1 cellular context compared by ENCODE assay signal in the genomic region with DNA sequence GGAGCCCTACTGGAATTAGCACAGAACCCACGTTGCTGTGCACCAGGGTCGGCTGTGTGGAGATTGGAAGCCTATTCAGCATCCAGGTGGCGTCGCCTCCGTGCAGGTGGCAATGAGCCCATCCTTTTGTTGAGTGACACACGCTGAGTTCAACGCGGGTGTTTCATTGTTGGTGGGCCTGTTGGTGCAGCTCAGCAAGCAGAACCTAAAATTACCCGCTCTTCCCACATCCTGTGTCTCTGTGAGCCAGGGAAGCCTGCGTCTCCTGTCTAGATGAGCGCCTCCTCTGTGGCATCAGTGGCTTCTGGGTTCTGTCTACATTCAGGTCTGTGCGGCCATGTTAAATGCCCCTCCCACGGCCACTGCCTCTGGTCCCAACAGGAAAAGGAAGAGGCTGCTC.
TF ChIP-seq lines count a peak whose summit lies in the region.

No MANE protein-coding gene starts in this region.

TF ChIP-seq in H1, 55 proteins besides CTCF, POLR2A, EP300 and RAD21:
- no peak for TF ChIP-seq CHD2 (IDR thresholded peaks at IDR 0.05; ENCODE audit: low read length)
- no peak for TF ChIP-seq TAF7 (optimal IDR thresholded peaks at IDR 0.05; ENCODE audit: borderline replicate concordance, low read depth, low read length)
- TF ChIP-seq MAFK (IDR thresholded peaks at IDR 0.05; ENCODE audit: low read depth, low read length): no peak
- no peak for TF ChIP-seq RFX5 (IDR thresholded peaks at IDR 0.05; ENCODE audit: borderline replicate concordance, low read depth, low read length)
- TF ChIP-seq EZH2 (IDR thresholded peaks at IDR 0.05; ENCODE audit: low read depth, low read length, severe bottlenecking): no peak
- TF ChIP-seq GTF2F1 (IDR thresholded peaks at IDR 0.05; ENCODE audit: borderline replicate concordance, low read depth, low read length): no peak
- no peak for TF ChIP-seq KDM5A (IDR thresholded peaks at IDR 0.05; ENCODE audit: low read length)
- TF ChIP-seq SIX5 (IDR thresholded peaks at IDR 0.05; ENCODE audit: low read depth, low read length): no peak
- no peak for TF ChIP-seq HDAC2 (IDR thresholded peaks at IDR 0.05; ENCODE audit: borderline replicate concordance in 1 of 2, low read depth in 2 of 2, low read length in 2 of 2)
- no peak for TF ChIP-seq SAP30 (IDR thresholded peaks at IDR 0.05; ENCODE audit: insufficient read depth, insufficient replicate concordance, low read length)
- TF ChIP-seq BRCA1 (IDR thresholded peaks at IDR 0.05; ENCODE audit: low read depth, low read length): no peak
- no peak for TF ChIP-seq KDM4A (IDR thresholded peaks at IDR 0.05; ENCODE audit: low read depth, low read length, severe bottlenecking)
- TF ChIP-seq RBBP5 (IDR thresholded peaks at IDR 0.05; ENCODE audit: borderline replicate concordance, low read depth, low read length): no peak
- no peak for TF ChIP-seq BACH1 (IDR thresholded peaks at IDR 0.05; ENCODE audit: low read length)
- TF ChIP-seq, protein P1, sequence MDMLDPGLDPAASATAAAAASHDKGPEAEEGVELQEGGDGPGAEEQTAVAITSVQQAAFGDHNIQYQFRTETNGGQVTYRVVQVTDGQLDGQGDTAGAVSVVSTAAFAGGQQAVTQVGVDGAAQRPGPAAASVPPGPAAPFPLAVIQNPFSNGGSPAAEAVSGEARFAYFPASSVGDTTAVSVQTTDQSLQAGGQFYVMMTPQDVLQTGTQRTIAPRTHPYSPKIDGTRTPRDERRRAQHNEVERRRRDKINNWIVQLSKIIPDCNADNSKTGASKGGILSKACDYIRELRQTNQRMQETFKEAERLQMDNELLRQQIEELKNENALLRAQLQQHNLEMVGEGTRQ (IDR thresholded peaks at IDR 0.05; ENCODE audit: low read length): no peak
- no peak for TF ChIP-seq RNF2 (IDR thresholded peaks at IDR 0.05; ENCODE audit: borderline replicate concordance, low read depth, low read length, missing control alignments, poor library complexity, severe bottlenecking)
- no peak for TF ChIP-seq YY1 (IDR thresholded peaks at IDR 0.05; ENCODE audit: low read depth, low read length)
- TF ChIP-seq CEBPB (IDR thresholded peaks at IDR 0.05; ENCODE audit: low read depth, low read length): no peak
